Comparison of ENCODE assay signal across 12 cellular contexts in genomic region chr5:80270543-80270942, GRCh38. TPM values are rescaled to one million over a fixed set of nuclear protein-coding genes. Genes with fewer than 3 reads are reported as not detected.
A peak's percentile ranks its signal among the peaks of the same experiment; 100 is the strongest.
DNase-seq lines count a peak whose midpoint lies in the region; ATAC-seq, FAIRE-seq and TF ChIP-seq lines count a peak whose summit lies in the region.
"Not testable (repeated sequence)": the region's sequence is repeated elsewhere in the genome, so short reads cannot be mapped to it uniquely, and the experiment has no call there.
"Had no signal": no experiment of that assay in that cellular context is flagged by ENCODE, and none has a peak within 500 bp of the region (broad histone marks: within the 10 kb centered on the region; RNA-seq: fewer than 3 reads in every experiment).

No MANE protein-coding gene starts in this region.

- peak overlapping the region in 2 of 3 donors; percentile 85 to 87 for H3K27ac Mint-ChIP-seq in CD4-positive, CD25-positive, alpha-beta regulatory T cell
- peak overlapping the region; percentile 95 for H3K27ac Mint-ChIP-seq in T-helper 1 cell treated with Interleukin-12 subunit alpha and Interleukin-12 subunit beta and Interleukin-4 antibody, amounts not matched to agents 30 μg/mL and 1 μg/mL, for 36 hours
- peak overlapping the region; percentile 91 for H3K27ac Mint-ChIP-seq in activated CD4-positive, alpha-beta memory T cell treated with anti-CD3 and anti-CD28 coated beads, Interleukin-2, amount 10 ng/mL, durations not matched to agents 7 days and 5 days
- peak overlapping the region; percentile 78 for H3K27ac Mint-ChIP-seq in activated naive CD4-positive, alpha-beta T cell treated with anti-CD3 and anti-CD28 coated beads for 36 hours
- H3K27ac Mint-ChIP-seq in naive thymus-derived CD4-positive, alpha-beta T cell, result peak overlapping the region; percentile 93 to 100 (median 96)

- DNase-seq in CD4-positive, CD25-positive, alpha-beta regulatory T cell; activated CD4-positive, alpha-beta memory T cell treated with anti-CD3 and anti-CD28 coated beads, Interleukin-2, amount 10 ng/mL, durations not matched to agents 7 days and 5 days; naive thymus-derived CD4-positive, alpha-beta T cell: not testable (repeated sequence)
- DNase-seq in activated naive CD4-positive, alpha-beta T cell treated with anti-CD3 and anti-CD28 coated beads for 36 hours, result peak; percentile 38
- DNase-seq in K562 (ENCODE audit: extremely low read depth in 1 of 4, low spot score in 3 of 4), result peak in 1 of 4 experiments; percentile 20

- not testable (repeated sequence) for TF ChIP-seq RAD21 in K562 (CRISPR knock-in tag; conservative IDR thresholded peaks at IDR 0.05 in 1 of 2, IDR thresholded peaks at IDR 0.05 in 1 of 2)

- not testable (repeated sequence) for H4K20me1 ChIP-seq in K562 (replicated peaks; ENCODE audit: control insufficient read depth, insufficient read depth, low read length)

- BruUV-seq in K562 (replicated peaks; lab: Mats Ljungman, UMichigan), result not testable (repeated sequence)

- peak overlapping the region in 3 of 4 donors; percentile 34 to 60 (median 47) for H3K4me3 Mint-ChIP-seq in CD4-positive, CD25-positive, alpha-beta regulatory T cell
- H3K4me3 Mint-ChIP-seq in T-helper 1 cell treated with Interleukin-12 subunit alpha and Interleukin-12 subunit beta and Interleukin-4 antibody, amounts not matched to agents 30 μg/mL and 1 μg/mL, for 36 hours, result peak overlapping the region; percentile 64
- H3K4me3 Mint-ChIP-seq in activated CD4-positive, alpha-beta memory T cell treated with anti-CD3 and anti-CD28 coated beads, Interleukin-2, amount 10 ng/mL, durations not matched to agents 7 days and 5 days, result not testable (repeated sequence)
- H3K4me3 Mint-ChIP-seq in activated naive CD4-positive, alpha-beta T cell treated with anti-CD3 and anti-CD28 coated beads for 36 hours, result peak overlapping the region; percentile 17
- H3K4me3 Mint-ChIP-seq in naive thymus-derived CD4-positive, alpha-beta T cell, result peak overlapping the region; percentile 55 to 86 (median 77)

- not testable (repeated sequence) for TF ChIP-seq EP300 in K562 (IDR thresholded peaks at IDR 0.05; ENCODE audit: low read length)

- TF ChIP-seq POLR2A in K562 (conservative IDR thresholded peaks at IDR 0.05), result not testable (repeated sequence)

- WGBS in K562 (ENCODE audit: insufficient coverage, low coverage, missing lambda C conversion rate), result 0% methylated on average over 2 of the region's 2 CpGs
- 90% methylated on average over 2 of the region's 2 CpGs for WGBS in thymus

- H3K27ac ChIP-seq in CD4-positive, CD25-positive, alpha-beta regulatory T cell (ENCODE audit: insufficient read depth, low read length, poor library complexity, severe bottlenecking); K562 (ENCODE audit: extremely low read depth, low read depth, low read length): not testable (repeated sequence)
- H3K27ac ChIP-seq in KOPT-K1 (ENCODE audit: low read depth, low read length, poor library complexity, severe bottlenecking) (peak overlapping the region; percentile 71), thymus (ENCODE audit: low read depth) (peak overlapping the region; percentile 87)
- H3K27ac ChIP-seq in naive thymus-derived CD4-positive, alpha-beta T cell (ENCODE audit: low read depth, low read length), result peak overlapping the region; percentile 59

- POLR2A ChIA-PET in activated CD4-positive, alpha-beta memory T cell treated with anti-CD3 and anti-CD28 coated beads, Interleukin-2, amount 10 ng/mL, durations not matched to agents 7 days and 5 days (lab: Charles Lee), result interaction anchor here (0.6 to 8.4 kb wide), 9 partner anchors 8 to 144 kb away, joined by 3 to 170 read pairs (median 3); partner anchors contain the start of gene SERINC5
- POLR2A ChIA-PET in K562 (lab: Yijun Ruan, JAX), result interaction anchor here (0.6 to 0.9 kb wide), 2 partner anchors 13 to 47 kb away, joined by 3 to 6 read pairs; no protein-coding TSS in a partner anchor
- POLR2A ChIA-PET in naive thymus-derived CD4-positive, alpha-beta T cell (lab: Charles Lee), result interaction anchor here (0.6 to 8.1 kb wide), 9 partner anchors 13 to 176 kb away, joined by 3 to 153 read pairs (median 4); partner anchors contain the start of gene SERINC5

- in situ Hi-C loops in K562 (cut with MboI), result not testable (repeated sequence)

- not testable (repeated sequence) for TF ChIP-seq CTCF in K562 (IDR thresholded peaks at IDR 0.05 in 2 of 3, conservative IDR thresholded peaks at IDR 0.05 in 1 of 3; ENCODE audit: insufficient read depth in 2 of 3, low read depth in 1 of 3, low read length in 3 of 3)

- H3K4me1 ChIP-seq in CD4-positive, CD25-positive, alpha-beta regulatory T cell (ENCODE audit: control insufficient read depth, insufficient read depth, low read length, poor library complexity, severe bottlenecking); K562 (replicated peaks in 1 of 2; ENCODE audit: control insufficient read depth in 2 of 2, insufficient read depth in 2 of 2, low read length in 2 of 2); thymus (ENCODE audit: control insufficient read depth, insufficient read depth, low read length): not testable (repeated sequence)
- H3K4me1 ChIP-seq in naive thymus-derived CD4-positive, alpha-beta T cell (ENCODE audit: control insufficient read depth in 2 of 2, insufficient read depth in 2 of 2, low read length in 2 of 2), result peaks cover 6 to 37% of the 10 kb centered on the region in 2 donors

- peaks cover 15 to 37% (median 20%) of the 10 kb centered on the region in 4 donors for H3K4me1 Mint-ChIP-seq in CD4-positive, CD25-positive, alpha-beta regulatory T cell
- peaks cover 26% of the 10 kb centered on the region for H3K4me1 Mint-ChIP-seq in T-helper 1 cell treated with Interleukin-12 subunit alpha and Interleukin-12 subunit beta and Interleukin-4 antibody, amounts not matched to agents 30 μg/mL and 1 μg/mL, for 36 hours (ENCODE audit: low read depth)
- peaks cover 37% of the 10 kb centered on the region for H3K4me1 Mint-ChIP-seq in activated CD4-positive, alpha-beta memory T cell treated with anti-CD3 and anti-CD28 coated beads, Interleukin-2, amount 10 ng/mL, durations not matched to agents 7 days and 5 days
- peaks cover 41% of the 10 kb centered on the region for H3K4me1 Mint-ChIP-seq in activated naive CD4-positive, alpha-beta T cell treated with anti-CD3 and anti-CD28 coated beads for 36 hours (ENCODE audit: low read depth)
- peaks cover 33 to 74% (median 57%) of the 10 kb centered on the region in 7 donors for H3K4me1 Mint-ChIP-seq in naive thymus-derived CD4-positive, alpha-beta T cell

- CTCF ChIA-PET in activated CD4-positive, alpha-beta memory T cell treated with anti-CD3 and anti-CD28 coated beads, Interleukin-2, amount 10 ng/mL, durations not matched to agents 7 days and 5 days (lab: Charles Lee), result interaction anchor here (1.2 to 1.4 kb wide), 2 partner anchors 14 to 37 kb away, joined by 4 read pairs; partner anchors contain the start of gene SERINC5
- CTCF ChIA-PET in activated naive CD4-positive, alpha-beta T cell treated with anti-CD3 and anti-CD28 coated beads for 36 hours (lab: Charles Lee), result interaction anchor here (0.6 to 2.4 kb wide), 2 partner anchors 145 to 179 kb away, joined by 3 to 10 read pairs; no protein-coding TSS in a partner anchor
- CTCF ChIA-PET in K562 (lab: Yijun Ruan, JAX; ENCODE audit: low intra/inter-chr PET ratio), result not testable (repeated sequence)
- CTCF ChIA-PET in naive thymus-derived CD4-positive, alpha-beta T cell (lab: Charles Lee), result interaction anchor here (0.7 to 8.5 kb wide), 4 partner anchors 14 to 179 kb away, joined by 3 to 87 read pairs (median 4); no protein-coding TSS in a partner anchor

- H2AFZ ChIP-seq in K562 (ENCODE audit: low read depth, low read length), result not testable (repeated sequence)

- not testable (repeated sequence) for H3K9me1 ChIP-seq in K562 (ENCODE audit: control insufficient read depth, insufficient read depth, low read length)

- H3K27me3 Mint-ChIP-seq in CD4-positive, CD25-positive, alpha-beta regulatory T cell; T-helper 1 cell treated with Interleukin-12 subunit alpha and Interleukin-12 subunit beta and Interleukin-4 antibody, amounts not matched to agents 30 μg/mL and 1 μg/mL, for 36 hours (ENCODE audit: low read depth); activated CD4-positive, alpha-beta memory T cell treated with anti-CD3 and anti-CD28 coated beads, Interleukin-2, amount 10 ng/mL, durations not matched to agents 7 days and 5 days; activated naive CD4-positive, alpha-beta T cell treated with anti-CD3 and anti-CD28 coated beads for 36 hours (ENCODE audit: low read depth); naive thymus-derived CD4-positive, alpha-beta T cell: not testable (repeated sequence)

- H3K27me3 ChIP-seq in CD4-positive, CD25-positive, alpha-beta regulatory T cell (ENCODE audit: control insufficient read depth, insufficient read depth, low read length); K562 (ENCODE audit: control insufficient read depth in 2 of 2, insufficient read depth in 2 of 2, low read length in 2 of 2); naive thymus-derived CD4-positive, alpha-beta T cell (ENCODE audit: control insufficient read depth in 2 of 2, insufficient read depth in 2 of 2, low read length in 2 of 2); thymus (ENCODE audit: control insufficient read depth, insufficient read depth): not testable (repeated sequence)

- H3K9me3 Mint-ChIP-seq in CD4-positive, CD25-positive, alpha-beta regulatory T cell; T-helper 1 cell treated with Interleukin-12 subunit alpha and Interleukin-12 subunit beta and Interleukin-4 antibody, amounts not matched to agents 30 μg/mL and 1 μg/mL, for 36 hours; activated CD4-positive, alpha-beta memory T cell treated with anti-CD3 and anti-CD28 coated beads, Interleukin-2, amount 10 ng/mL, durations not matched to agents 7 days and 5 days; activated naive CD4-positive, alpha-beta T cell treated with anti-CD3 and anti-CD28 coated beads for 36 hours; naive thymus-derived CD4-positive, alpha-beta T cell: not testable (repeated sequence)

- H3K9ac ChIP-seq in K562 (ENCODE audit: insufficient read depth in 1 of 2, low read depth in 2 of 2, low read length in 2 of 2), result not testable (repeated sequence)

- H3K9me3 ChIP-seq in CD4-positive, CD25-positive, alpha-beta regulatory T cell (ENCODE audit: control insufficient read depth in 2 of 2, low read length in 2 of 2); KOPT-K1 (ENCODE audit: insufficient read depth, low read length, poor library complexity, severe bottlenecking); K562 (replicated peaks; ENCODE audit: control insufficient read depth, insufficient read depth, low read depth, low read length); naive thymus-derived CD4-positive, alpha-beta T cell (ENCODE audit: control insufficient read depth in 2 of 3, low read length in 3 of 3); thymus (ENCODE audit: control insufficient read depth): not testable (repeated sequence)

- peak overlapping the region; percentile 18 for H3K4me3 ChIP-seq in CD4-positive, CD25-positive, alpha-beta regulatory T cell (ENCODE audit: low read depth, low read length)
- not testable (repeated sequence) for H3K4me3 ChIP-seq in K562; naive thymus-derived CD4-positive, alpha-beta T cell (ENCODE audit: low read length); thymus (ENCODE audit: low read length)

- H3K4me2 ChIP-seq in K562 (ENCODE audit: insufficient read depth, low read length), result not testable (repeated sequence)

- not testable (repeated sequence) for ATAC-seq in CD4-positive, CD25-positive, alpha-beta regulatory T cell (ENCODE audit: low read depth in 2 of 2); K562; naive thymus-derived CD4-positive, alpha-beta T cell

- not testable (repeated sequence) for H3K36me3 ChIP-seq in CD4-positive, CD25-positive, alpha-beta regulatory T cell (ENCODE audit: control insufficient read depth, insufficient read depth, low read length); KOPT-K1 (ENCODE audit: insufficient read depth, low read length); K562 (ENCODE audit: control insufficient read depth, insufficient read depth, low read length); naive thymus-derived CD4-positive, alpha-beta T cell (ENCODE audit: control insufficient read depth in 2 of 3, insufficient read depth in 3 of 3, low read length in 3 of 3); thymus (ENCODE audit: control insufficient read depth, insufficient read depth)

- not testable (repeated sequence) for FAIRE-seq in K562 (lab: Jason Lieb, UNC)

- H3K79me2 ChIP-seq in K562 (ENCODE audit: control insufficient read depth, insufficient read depth, low read length), result not testable (repeated sequence)

- not testable (repeated sequence) for H3K36me3 Mint-ChIP-seq in CD4-positive, CD25-positive, alpha-beta regulatory T cell; T-helper 1 cell treated with Interleukin-12 subunit alpha and Interleukin-12 subunit beta and Interleukin-4 antibody, amounts not matched to agents 30 μg/mL and 1 μg/mL, for 36 hours (ENCODE audit: low read depth); activated CD4-positive, alpha-beta memory T cell treated with anti-CD3 and anti-CD28 coated beads, Interleukin-2, amount 10 ng/mL, durations not matched to agents 7 days and 5 days (ENCODE audit: low read depth); activated naive CD4-positive, alpha-beta T cell treated with anti-CD3 and anti-CD28 coated beads for 36 hours (ENCODE audit: low read depth); naive thymus-derived CD4-positive, alpha-beta T cell

- intact Hi-C loops in activated naive CD4-positive, alpha-beta T cell treated with anti-CD3 and anti-CD28 coated beads for 36 hours (cut with micrococcal nuclease); K562 (cut with micrococcal nuclease): not testable (repeated sequence)
- intact Hi-C loops in naive thymus-derived CD4-positive, alpha-beta T cell (cut with micrococcal nuclease), result loop anchor here (1.0 to 2.0 kb wide), 4 partner anchors 14 to 117 kb away; partner anchors contain the start of gene SERINC5 (in 2 of the 2)

RNA-seq across cellular contexts. Expression of gene SERINC5, which starts 14.7 kb away (rescaled TPM):
- 80.3 TPM for total RNA-seq in CD4-positive, CD25-positive, alpha-beta regulatory T cell
- polyA plus RNA-seq in CD4-positive, CD25-positive, alpha-beta regulatory T cell, result 10 to 100 TPM; 12.7 to 21.5 (median 14.9) TPM
- total RNA-seq in activated CD4-positive, alpha-beta memory T cell treated with anti-CD3 and anti-CD28 coated beads, Interleukin-2, amount 10 ng/mL, durations not matched to agents 7 days and 5 days, result 10 to 100 TPM; 59.1 to 60.6 TPM
- 10 to 100 TPM; 34.8 to 36.4 TPM for total RNA-seq in activated naive CD4-positive, alpha-beta T cell treated with anti-CD3 and anti-CD28 coated beads for 36 hours
- 17.1 and 21.7 TPM in 2 replicates for total RNA-seq in K562 (2011; cell fraction: chromatin; rRNA removed; ENCODE audit: low replicate concordance)
- total RNA-seq in K562 (2011; cell fraction: nucleolus; rRNA removed), result 10.0 TPM in 2 replicates
- 14.9 and 22.2 TPM in 2 replicates for total RNA-seq in K562 (2011; cell fraction: nucleoplasm; rRNA removed)
- 1.9 and 2.9 TPM in 2 replicates for total RNA-seq in K562 (2014; rRNA removed)
- 5.2 and 5.4 TPM in 2 replicates for total RNA-seq in K562 (2014; rRNA removed; fragmentation: Illumina TruSeq; extraction: Trizol)
- total RNA-seq in K562 (2015; rRNA removed; fragmentation: Illumina TruSeq; extraction: Trizol), result 4.6 TPM in 2 replicates
- total RNA-seq in K562 (2021), result 7.2 and 7.9 TPM in 2 replicates
- polyA plus RNA-seq in K562 (2011; rRNA removed), result 6.5 and 7.6 TPM in 2 replicates
- polyA plus RNA-seq in K562 (2011; cell fraction: cytosol; rRNA removed), result 3.7 and 5.7 TPM in 2 replicates
- polyA plus RNA-seq in K562 (2011; cell fraction: nucleus; rRNA removed), result 4.2 and 5.2 TPM in 2 replicates
- 2.9 TPM in 2 replicates for polyA plus RNA-seq in K562 (2012)
- 3.7 TPM in 2 replicates for polyA plus RNA-seq in K562 (2014; fragmentation: Illumina TruSeq; extraction: Trizol)
- polyA plus RNA-seq in K562 (2014; fragmentation: Nextera tagmentation; extraction: Ambion mirVana), result 1 to 10 TPM; 1.4 to 2.7 TPM
- 3.1 and 3.6 TPM in 2 replicates for polyA plus RNA-seq in K562 (2014; rRNA removed)
- polyA minus RNA-seq in K562 (2011; rRNA and poly(A)+ RNA removed), result 9.3 and 10.0 TPM in 2 replicates
- polyA minus RNA-seq in K562 (2011; cell fraction: cytosol; rRNA and poly(A)+ RNA removed), result 4.6 and 6.7 TPM in 2 replicates
- polyA minus RNA-seq in K562 (2011; cell fraction: nucleus; rRNA and poly(A)+ RNA removed), result 3.4 and 10.7 TPM in 2 replicates
- 100 to 1,000 TPM in 4 of 5 experiments, 10 to 100 TPM in 1; 71.2 to 164 (median 163) TPM for total RNA-seq in naive thymus-derived CD4-positive, alpha-beta T cell
- 10 to 100 TPM; 34.3 to 34.9 TPM for polyA plus RNA-seq in naive thymus-derived CD4-positive, alpha-beta T cell
- polyA plus RNA-seq in thymus, result 7.1 TPM

RNA-seq across cellular contexts. Expression of gene SPZ1, which starts 49.3 kb away (rescaled TPM):
- total RNA-seq in CD4-positive, CD25-positive, alpha-beta regulatory T cell, result not detected
- polyA plus RNA-seq in CD4-positive, CD25-positive, alpha-beta regulatory T cell, result not detected
- not detected for total RNA-seq in activated CD4-positive, alpha-beta memory T cell treated with anti-CD3 and anti-CD28 coated beads, Interleukin-2, amount 10 ng/mL, durations not matched to agents 7 days and 5 days
- total RNA-seq in activated naive CD4-positive, alpha-beta T cell treated with anti-CD3 and anti-CD28 coated beads for 36 hours, result not detected
- total RNA-seq in K562 (2011; cell fraction: chromatin; rRNA removed; ENCODE audit: low replicate concordance), result not detected in 2 replicates
- total RNA-seq in K562 (2011; cell fraction: nucleolus; rRNA removed), result not detected in 2 replicates
- total RNA-seq in K562 (2011; cell fraction: nucleoplasm; rRNA removed), result not detected in 2 replicates
- not detected in 2 replicates for total RNA-seq in K562 (2014; rRNA removed)
- not detected in 2 replicates for total RNA-seq in K562 (2014; rRNA removed; fragmentation: Illumina TruSeq; extraction: Trizol)
- not detected in 2 replicates for total RNA-seq in K562 (2015; rRNA removed; fragmentation: Illumina TruSeq; extraction: Trizol)
- not detected in 2 replicates for total RNA-seq in K562 (2021)
- polyA plus RNA-seq in K562 (2011; rRNA removed), result not detected in 2 replicates
- not detected in 2 replicates for polyA plus RNA-seq in K562 (2011; cell fraction: cytosol; rRNA removed)
- polyA plus RNA-seq in K562 (2011; cell fraction: nucleus; rRNA removed), result not detected in 2 replicates
- polyA plus RNA-seq in K562 (2012), result not detected in 2 replicates
- 0.08 TPM in 1 of 2 replicates, not detected in the other for polyA plus RNA-seq in K562 (2014; fragmentation: Illumina TruSeq; extraction: Trizol)
- polyA plus RNA-seq in K562 (2014; fragmentation: Nextera tagmentation; extraction: Ambion mirVana), result not detected
- not detected in 2 replicates for polyA plus RNA-seq in K562 (2014; rRNA removed)
- polyA minus RNA-seq in K562 (2011; rRNA and poly(A)+ RNA removed), result not detected in 2 replicates
- not detected in 2 replicates for polyA minus RNA-seq in K562 (2011; cell fraction: cytosol; rRNA and poly(A)+ RNA removed)
- not detected in 2 replicates for polyA minus RNA-seq in K562 (2011; cell fraction: nucleus; rRNA and poly(A)+ RNA removed)
- not detected for total RNA-seq in naive thymus-derived CD4-positive, alpha-beta T cell
- polyA plus RNA-seq in naive thymus-derived CD4-positive, alpha-beta T cell, result not detected
- not detected for polyA plus RNA-seq in thymus
- total RNA-seq: G401, H4, HFFc6 had no signal
- polyA plus RNA-seq: A549 had no signal
